Comparison of ENCODE assay signal across 11 cellular contexts in genomic region chr18:13514558-13514957, GRCh38.
DNase-seq lines count a peak whose midpoint lies in the region; ATAC-seq and TF ChIP-seq lines count a peak whose summit lies in the region.
"Had no signal": no experiment of that assay in that cellular context is flagged by ENCODE, and none has a peak within 500 bp of the region (broad histone marks: within the 10 kb centered on the region; RNA-seq: fewer than 3 reads in every experiment).

No MANE protein-coding gene starts in this region.

- H3K36me3 Mint-ChIP-seq in osteocyte (ENCODE audit: unreplicated experiment) (no peaks in the 10 kb centered on the region), WTC11 (peaks cover 7% of the 10 kb centered on the region; the same call in 1 of the 2 replicates)

- POLR2A ChIA-PET in WTC11 (lab: Charles Lee) = no interaction called here

- ATAC-seq in WTC11 (no peak), GM19328 (IDR thresholded peaks at IDR 0.05; ENCODE audit: unreplicated experiment) (no peak)
- ATAC-seq: CD8-positive, alpha-beta T cell had no signal

- H3K4me1 Mint-ChIP-seq in osteocyte (ENCODE audit: unreplicated experiment) = peaks cover 7% of the 10 kb centered on the region
- peaks cover 12% of the 10 kb centered on the region for H3K4me1 Mint-ChIP-seq in WTC11

- TF ChIP-seq CTCF in osteocyte (IDR thresholded peaks at IDR 0.05) (no peak), WTC11 (IDR thresholded peaks at IDR 0.05) (no peak)

- H3K27me3 Mint-ChIP-seq in osteocyte (ENCODE audit: unreplicated experiment) (peaks cover 9% of the 10 kb centered on the region), WTC11 (ENCODE audit: low read depth) (no peaks in the 10 kb centered on the region)

- CTCF ChIA-PET in WTC11 (lab: Charles Lee) = no interaction called here

- no peak overlapping the region for H3K27ac Mint-ChIP-seq in osteocyte (ENCODE audit: unreplicated experiment)
- no peak overlapping the region for H3K27ac Mint-ChIP-seq in WTC11
- H3K27ac Mint-ChIP-seq: CD14-positive monocyte had no signal

- H3K4me3 Mint-ChIP-seq in osteocyte (ENCODE audit: unreplicated experiment) (no peak overlapping the region), WTC11 (no peak overlapping the region)
- H3K4me3 Mint-ChIP-seq: CD14-positive monocyte; CD8-positive, alpha-beta T cell had no signal

- DNase-seq in NCI-H524 (lab: John Stamatoyannopoulos, UW) (peak; percentile 8 to 46), NCI-H524 treated with DMSO at 0.1 percent for 48 hours (lab: John Stamatoyannopoulos, UW) (no peak), NCI-H82 treated with DMSO at 0.1 percent for 48 hours (lab: John Stamatoyannopoulos, UW; ENCODE audit: unreplicated experiment) (peak; percentile 13), osteocyte (ENCODE audit: extremely low spot score, unreplicated experiment) (peak; percentile 25), WTC11 (ENCODE audit: low spot score) (no peak), EL (no peak)
- DNase-seq: Caco-2; CD8-positive, alpha-beta T cell; DMS 273 treated with DMSO at 0.1 percent for 48 hours had no signal

- H3K9me3 Mint-ChIP-seq in osteocyte (ENCODE audit: unreplicated experiment) = peaks cover 13% of the 10 kb centered on the region
- H3K9me3 Mint-ChIP-seq in WTC11 = peaks cover 12% of the 10 kb centered on the region

TF ChIP-seq in WTC11, 78 proteins besides CTCF, POLR2A, EP300 and RAD21:
- TF ChIP-seq E2F4 (CRISPR knock-in tag; IDR thresholded peaks at IDR 0.05; ENCODE audit: borderline replicate concordance, low read depth) (no peak), MLX (CRISPR knock-in tag; IDR thresholded peaks at IDR 0.05) (no peak), TP53 (CRISPR knock-in tag; IDR thresholded peaks at IDR 0.05) (no peak), IRF2 (CRISPR knock-in tag; IDR thresholded peaks at IDR 0.05; ENCODE audit: borderline replicate concordance, low read depth) (no peak), NFE2L1 (CRISPR knock-in tag; IDR thresholded peaks at IDR 0.05) (no peak), NR2C2 (CRISPR knock-in tag; IDR thresholded peaks at IDR 0.05) (no peak), E2F5 (CRISPR knock-in tag; IDR thresholded peaks at IDR 0.05) (no peak), CREB1 (CRISPR knock-in tag; IDR thresholded peaks at IDR 0.05) (no peak), CDX4 (CRISPR knock-in tag; IDR thresholded peaks at IDR 0.05; ENCODE audit: borderline replicate concordance) (no peak), NFATC4 (CRISPR knock-in tag; IDR thresholded peaks at IDR 0.05) (no peak), JUN (CRISPR knock-in tag; IDR thresholded peaks at IDR 0.05) (no peak), GRHL2 (CRISPR knock-in tag; IDR thresholded peaks at IDR 0.05; ENCODE audit: insufficient replicate concordance, severe bottlenecking) (no peak), RORB (CRISPR knock-in tag; IDR thresholded peaks at IDR 0.05) (no peak), PREB (CRISPR knock-in tag; IDR thresholded peaks at IDR 0.05; ENCODE audit: borderline replicate concordance) (no peak), ELF4 (CRISPR knock-in tag; IDR thresholded peaks at IDR 0.05; ENCODE audit: low read depth) (no peak), AFF4 (CRISPR knock-in tag; IDR thresholded peaks at IDR 0.05; ENCODE audit: borderline replicate concordance) (no peak)

Comparison
In these comparisons a context has a peak if more than half of its experiments do, and no peak if none do; other contexts are left out.
1. DNase-seq: peak in NCI-H524 (2 of 2), NCI-H82 treated with DMSO at 0.1 percent for 48 hours (single experiment) and osteocyte (single experiment); none in NCI-H524 treated with DMSO at 0.1 percent for 48 hours (single experiment), WTC11 (single experiment) and EL (single experiment).